In genomic region chr18:36849288-36850011, GRCh38 we compare ENCODE assay signal across 2 cellular contexts.
TF ChIP-seq lines count a peak whose summit lies in the region.

No MANE protein-coding gene starts in this region.

TF ChIP-seq in IMR-90, 13 proteins besides CTCF, POLR2A, EP300 and RAD21:
- TF ChIP-seq MAFK (IDR thresholded peaks at IDR 0.05; ENCODE audit: low read depth, low read length) (peak; percentile 71), RCOR1 (IDR thresholded peaks at IDR 0.05; ENCODE audit: insufficient replicate concordance, low read length) (no peak)

TF ChIP-seq in K562, 482 proteins besides CTCF, POLR2A, EP300 and RAD21:
- TF ChIP-seq CBFA2T3 (IDR thresholded peaks at IDR 0.05) (no peak), C11orf30 (IDR thresholded peaks at IDR 0.05; ENCODE audit: low read depth) (peak; percentile 49), MAFG (tag; conservative IDR thresholded peaks at IDR 0.05) (0 out of 2 replicates have a peak, but pooled peaks have one; percentile 7), ZNF316 (IDR thresholded peaks at IDR 0.05) (peak; percentile 62), MAFF (IDR thresholded peaks at IDR 0.05; ENCODE audit: low read length) (peak; percentile 38; the same call in 1 of the 2 replicates)
